1 cellular context compared by ENCODE assay signal in the genomic region with DNA sequence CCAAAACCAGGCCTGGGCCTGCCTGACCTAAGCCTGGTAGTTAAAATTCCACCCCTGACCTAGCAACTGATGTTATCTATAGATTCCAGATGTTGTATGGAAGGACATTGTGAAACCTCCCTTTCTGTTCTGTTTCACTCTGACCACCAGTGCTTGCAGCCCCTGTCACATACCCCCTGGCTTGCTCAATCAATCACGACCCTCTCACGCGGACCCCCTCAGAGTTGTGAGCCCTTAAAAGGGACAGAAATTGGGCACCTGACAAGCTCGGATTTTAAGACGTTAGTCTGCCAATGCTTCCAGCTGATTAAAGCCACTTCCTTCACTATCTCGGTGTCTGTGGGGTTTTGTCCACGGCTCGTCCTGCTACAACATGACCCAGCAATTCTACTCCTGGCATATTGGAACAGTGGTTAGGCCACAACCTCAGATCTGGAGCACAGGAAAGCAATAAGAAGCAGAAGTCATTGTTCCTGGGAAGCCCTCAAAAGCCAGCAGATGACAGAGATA.
A peak's percentile ranks its signal among the peaks of the same experiment; 100 is the strongest.
TF ChIP-seq lines count a peak whose summit lies in the region.

No MANE protein-coding gene starts in this region.

TF ChIP-seq in K562, 482 proteins besides CTCF, POLR2A, EP300 and RAD21 (continued from another document):
- TF ChIP-seq, protein P1, sequence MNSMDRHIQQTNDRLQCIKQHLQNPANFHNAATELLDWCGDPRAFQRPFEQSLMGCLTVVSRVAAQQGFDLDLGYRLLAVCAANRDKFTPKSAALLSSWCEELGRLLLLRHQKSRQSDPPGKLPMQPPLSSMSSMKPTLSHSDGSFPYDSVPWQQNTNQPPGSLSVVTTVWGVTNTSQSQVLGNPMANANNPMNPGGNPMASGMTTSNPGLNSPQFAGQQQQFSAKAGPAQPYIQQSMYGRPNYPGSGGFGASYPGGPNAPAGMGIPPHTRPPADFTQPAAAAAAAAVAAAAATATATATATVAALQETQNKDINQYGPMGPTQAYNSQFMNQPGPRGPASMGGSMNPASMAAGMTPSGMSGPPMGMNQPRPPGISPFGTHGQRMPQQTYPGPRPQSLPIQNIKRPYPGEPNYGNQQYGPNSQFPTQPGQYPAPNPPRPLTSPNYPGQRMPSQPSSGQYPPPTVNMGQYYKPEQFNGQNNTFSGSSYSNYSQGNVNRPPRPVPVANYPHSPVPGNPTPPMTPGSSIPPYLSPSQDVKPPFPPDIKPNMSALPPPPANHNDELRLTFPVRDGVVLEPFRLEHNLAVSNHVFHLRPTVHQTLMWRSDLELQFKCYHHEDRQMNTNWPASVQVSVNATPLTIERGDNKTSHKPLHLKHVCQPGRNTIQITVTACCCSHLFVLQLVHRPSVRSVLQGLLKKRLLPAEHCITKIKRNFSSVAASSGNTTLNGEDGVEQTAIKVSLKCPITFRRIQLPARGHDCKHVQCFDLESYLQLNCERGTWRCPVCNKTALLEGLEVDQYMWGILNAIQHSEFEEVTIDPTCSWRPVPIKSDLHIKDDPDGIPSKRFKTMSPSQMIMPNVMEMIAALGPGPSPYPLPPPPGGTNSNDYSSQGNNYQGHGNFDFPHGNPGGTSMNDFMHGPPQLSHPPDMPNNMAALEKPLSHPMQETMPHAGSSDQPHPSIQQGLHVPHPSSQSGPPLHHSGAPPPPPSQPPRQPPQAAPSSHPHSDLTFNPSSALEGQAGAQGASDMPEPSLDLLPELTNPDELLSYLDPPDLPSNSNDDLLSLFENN (IDR thresholded peaks at IDR 0.05; ENCODE audit: low read depth in 2 of 2, low read length in 2 of 2) = no peak
- TF ChIP-seq ZNF175 (CRISPR knock-in tag; IDR thresholded peaks at IDR 0.05; ENCODE audit: low read depth) (0 out of 2 replicates have a peak, but pooled peaks have one; percentile 58), NFE2L1 (tag; IDR thresholded peaks at IDR 0.05; ENCODE audit: borderline replicate concordance, low read depth) (peak; percentile 34; the same call in 1 of the 2 replicates), FOXK2 (conservative IDR thresholded peaks at IDR 0.05 in 1 of 2, IDR thresholded peaks at IDR 0.05 in 1 of 2; ENCODE audit: low read depth in 2 of 2) (no peak), CEBPB (tag; IDR thresholded peaks at IDR 0.05) (peak; percentile 86), SMAD2 (IDR thresholded peaks at IDR 0.05; ENCODE audit: low read depth, low read length) (no peak), HDAC6 (IDR thresholded peaks at IDR 0.05; ENCODE audit: low read depth, low read length) (no peak), PYGO2 (tag; IDR thresholded peaks at IDR 0.05) (no peak), HOXB6 (CRISPR knock-in tag; IDR thresholded peaks at IDR 0.05; ENCODE audit: borderline replicate concordance) (no peak), KAT8 (IDR thresholded peaks at IDR 0.05; ENCODE audit: low read depth) (no peak), STAT5A (IDR thresholded peaks at IDR 0.05; ENCODE audit: borderline replicate concordance, low read length) (no peak), JUND (IDR thresholded peaks at IDR 0.05; ENCODE audit: borderline replicate concordance, low read depth, low read length) (no peak), JUND (tag; IDR thresholded peaks at IDR 0.05; ENCODE audit: borderline replicate concordance, low read depth, low read length) (peak; percentile 29; the same call in 1 of the 3 replicates), ZNF436 (CRISPR knock-in tag; IDR thresholded peaks at IDR 0.05) (no peak), ZNF316 (IDR thresholded peaks at IDR 0.05) (peak; percentile 42; the same call in 1 of the 2 replicates), ZNF696 (CRISPR knock-in tag; conservative IDR thresholded peaks at IDR 0.05) (no peak), ZC3H4 (CRISPR knock-in tag; IDR thresholded peaks at IDR 0.05; ENCODE audit: borderline replicate concordance) (no peak)
- TF ChIP-seq, protein P2, sequence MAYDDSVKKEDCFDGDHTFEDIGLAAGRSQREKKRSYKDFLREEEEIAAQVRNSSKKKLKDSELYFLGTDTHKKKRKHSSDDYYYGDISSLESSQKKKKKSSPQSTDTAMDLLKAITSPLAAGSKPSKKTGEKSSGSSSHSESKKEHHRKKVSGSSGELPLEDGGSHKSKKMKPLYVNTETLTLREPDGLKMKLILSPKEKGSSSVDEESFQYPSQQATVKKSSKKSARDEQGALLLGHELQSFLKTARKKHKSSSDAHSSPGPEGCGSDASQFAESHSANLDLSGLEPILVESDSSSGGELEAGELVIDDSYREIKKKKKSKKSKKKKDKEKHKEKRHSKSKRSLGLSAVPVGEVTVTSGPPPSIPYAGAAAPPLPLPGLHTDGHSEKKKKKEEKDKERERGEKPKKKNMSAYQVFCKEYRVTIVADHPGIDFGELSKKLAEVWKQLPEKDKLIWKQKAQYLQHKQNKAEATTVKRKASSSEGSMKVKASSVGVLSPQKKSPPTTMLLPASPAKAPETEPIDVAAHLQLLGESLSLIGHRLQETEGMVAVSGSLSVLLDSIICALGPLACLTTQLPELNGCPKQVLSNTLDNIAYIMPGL (CRISPR knock-in tag; IDR thresholded peaks at IDR 0.05) = no peak
